In the genomic region with DNA sequence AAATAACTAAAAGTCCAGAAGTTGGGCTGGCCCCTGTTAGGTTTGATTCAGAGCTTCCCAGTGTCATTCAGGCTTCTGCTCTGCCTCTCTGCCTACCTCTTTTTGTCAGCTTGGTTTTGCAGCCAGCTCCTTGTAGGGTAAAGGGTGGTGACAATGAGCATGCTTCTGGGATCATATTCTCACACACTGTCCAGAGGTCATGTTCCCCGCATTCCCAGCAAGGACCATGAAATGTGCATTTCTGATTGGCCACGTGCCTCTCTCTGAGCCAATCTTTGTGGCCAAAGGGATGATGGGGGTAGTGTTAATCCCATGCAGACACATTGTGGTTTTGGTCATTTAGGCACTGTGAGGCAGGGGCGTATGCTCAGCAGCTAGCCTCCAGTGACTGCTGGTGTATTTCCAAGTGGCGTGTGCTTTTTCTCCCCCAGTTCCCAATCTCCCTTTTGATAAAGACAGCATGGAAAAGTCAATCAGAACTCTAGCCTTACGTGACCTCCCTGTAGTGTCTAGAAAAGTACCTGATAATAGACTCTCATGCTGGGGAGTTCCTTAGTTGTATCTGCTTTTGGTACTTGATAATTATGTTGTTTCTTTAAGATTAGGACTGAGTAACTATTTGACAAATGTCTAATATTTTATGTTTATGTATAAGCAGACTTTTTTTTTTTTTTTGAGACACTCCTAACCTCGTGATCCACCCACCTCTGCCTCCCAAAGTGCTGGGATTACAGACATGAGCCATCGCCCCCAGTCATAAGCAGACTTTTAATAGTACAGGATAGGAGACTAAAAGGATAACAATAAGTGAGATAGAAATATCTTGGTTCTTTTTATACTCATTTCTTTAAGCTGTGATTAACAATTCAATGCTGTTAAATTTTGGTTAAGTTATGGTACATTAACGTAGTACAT, we compare ENCODE assay signal across 1 cellular context.
TF ChIP-seq lines count a peak whose summit lies in the region.

No MANE protein-coding gene starts in this region.

TF ChIP-seq in IMR-90, 13 proteins besides CTCF, POLR2A, EP300 and RAD21:
- TF ChIP-seq, protein P1, sequence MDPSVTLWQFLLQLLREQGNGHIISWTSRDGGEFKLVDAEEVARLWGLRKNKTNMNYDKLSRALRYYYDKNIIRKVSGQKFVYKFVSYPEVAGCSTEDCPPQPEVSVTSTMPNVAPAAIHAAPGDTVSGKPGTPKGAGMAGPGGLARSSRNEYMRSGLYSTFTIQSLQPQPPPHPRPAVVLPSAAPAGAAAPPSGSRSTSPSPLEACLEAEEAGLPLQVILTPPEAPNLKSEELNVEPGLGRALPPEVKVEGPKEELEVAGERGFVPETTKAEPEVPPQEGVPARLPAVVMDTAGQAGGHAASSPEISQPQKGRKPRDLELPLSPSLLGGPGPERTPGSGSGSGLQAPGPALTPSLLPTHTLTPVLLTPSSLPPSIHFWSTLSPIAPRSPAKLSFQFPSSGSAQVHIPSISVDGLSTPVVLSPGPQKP (IDR thresholded peaks at IDR 0.05; ENCODE audit: borderline replicate concordance, low read depth, low read length), result no peak
- TF ChIP-seq, protein P2, sequence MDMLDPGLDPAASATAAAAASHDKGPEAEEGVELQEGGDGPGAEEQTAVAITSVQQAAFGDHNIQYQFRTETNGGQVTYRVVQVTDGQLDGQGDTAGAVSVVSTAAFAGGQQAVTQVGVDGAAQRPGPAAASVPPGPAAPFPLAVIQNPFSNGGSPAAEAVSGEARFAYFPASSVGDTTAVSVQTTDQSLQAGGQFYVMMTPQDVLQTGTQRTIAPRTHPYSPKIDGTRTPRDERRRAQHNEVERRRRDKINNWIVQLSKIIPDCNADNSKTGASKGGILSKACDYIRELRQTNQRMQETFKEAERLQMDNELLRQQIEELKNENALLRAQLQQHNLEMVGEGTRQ (IDR thresholded peaks at IDR 0.05; ENCODE audit: low read depth, low read length), result peak; percentile 85
- no peak for TF ChIP-seq RCOR1 (IDR thresholded peaks at IDR 0.05; ENCODE audit: insufficient replicate concordance, low read length)
- TF ChIP-seq MAZ (IDR thresholded peaks at IDR 0.05; ENCODE audit: borderline replicate concordance, low read depth, low read length), result no peak
